2 cellular contexts compared by ENCODE assay signal in the genomic region with DNA sequence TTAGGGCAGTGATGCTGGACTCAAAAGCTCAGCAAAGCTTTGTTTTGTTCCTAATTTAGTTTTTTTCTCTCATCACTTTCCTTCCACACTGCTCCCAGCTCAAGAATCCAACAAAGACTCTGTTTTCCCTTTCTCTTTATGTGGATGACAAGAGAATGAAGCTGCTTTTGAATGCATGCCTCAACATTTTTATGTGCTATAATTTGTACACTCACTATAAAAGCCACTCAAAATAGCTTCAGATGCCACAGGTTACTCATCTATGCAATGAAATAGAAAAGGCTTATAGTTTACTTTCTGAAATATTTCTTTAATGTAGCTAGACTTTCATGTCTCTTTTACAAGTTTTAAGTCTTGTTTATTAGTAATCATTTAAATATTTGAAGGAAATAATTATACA.
TF ChIP-seq lines count a peak whose summit lies in the region.

No MANE protein-coding gene starts in this region.

TF ChIP-seq in IMR-90, 13 proteins besides CTCF, POLR2A, EP300 and RAD21:
- TF ChIP-seq RCOR1 (IDR thresholded peaks at IDR 0.05; ENCODE audit: insufficient replicate concordance, low read length): no peak
- TF ChIP-seq FOS (IDR thresholded peaks at IDR 0.05; ENCODE audit: low read depth, low read length): no peak
- no peak for TF ChIP-seq SMC3 (IDR thresholded peaks at IDR 0.05; ENCODE audit: low read depth, low read length)
- no peak for TF ChIP-seq MAFK (IDR thresholded peaks at IDR 0.05; ENCODE audit: low read depth, low read length)
- no peak for TF ChIP-seq RFX5 (IDR thresholded peaks at IDR 0.05; ENCODE audit: low read depth, low read length)
- no peak for TF ChIP-seq CHD1 (IDR thresholded peaks at IDR 0.05; ENCODE audit: low read depth, low read length)

TF ChIP-seq in H1, 55 proteins besides CTCF, POLR2A, EP300 and RAD21:
- no peak for TF ChIP-seq POLR2AphosphoS5 (IDR thresholded peaks at IDR 0.05; ENCODE audit: low read depth, low read length)
- TF ChIP-seq, protein P1, sequence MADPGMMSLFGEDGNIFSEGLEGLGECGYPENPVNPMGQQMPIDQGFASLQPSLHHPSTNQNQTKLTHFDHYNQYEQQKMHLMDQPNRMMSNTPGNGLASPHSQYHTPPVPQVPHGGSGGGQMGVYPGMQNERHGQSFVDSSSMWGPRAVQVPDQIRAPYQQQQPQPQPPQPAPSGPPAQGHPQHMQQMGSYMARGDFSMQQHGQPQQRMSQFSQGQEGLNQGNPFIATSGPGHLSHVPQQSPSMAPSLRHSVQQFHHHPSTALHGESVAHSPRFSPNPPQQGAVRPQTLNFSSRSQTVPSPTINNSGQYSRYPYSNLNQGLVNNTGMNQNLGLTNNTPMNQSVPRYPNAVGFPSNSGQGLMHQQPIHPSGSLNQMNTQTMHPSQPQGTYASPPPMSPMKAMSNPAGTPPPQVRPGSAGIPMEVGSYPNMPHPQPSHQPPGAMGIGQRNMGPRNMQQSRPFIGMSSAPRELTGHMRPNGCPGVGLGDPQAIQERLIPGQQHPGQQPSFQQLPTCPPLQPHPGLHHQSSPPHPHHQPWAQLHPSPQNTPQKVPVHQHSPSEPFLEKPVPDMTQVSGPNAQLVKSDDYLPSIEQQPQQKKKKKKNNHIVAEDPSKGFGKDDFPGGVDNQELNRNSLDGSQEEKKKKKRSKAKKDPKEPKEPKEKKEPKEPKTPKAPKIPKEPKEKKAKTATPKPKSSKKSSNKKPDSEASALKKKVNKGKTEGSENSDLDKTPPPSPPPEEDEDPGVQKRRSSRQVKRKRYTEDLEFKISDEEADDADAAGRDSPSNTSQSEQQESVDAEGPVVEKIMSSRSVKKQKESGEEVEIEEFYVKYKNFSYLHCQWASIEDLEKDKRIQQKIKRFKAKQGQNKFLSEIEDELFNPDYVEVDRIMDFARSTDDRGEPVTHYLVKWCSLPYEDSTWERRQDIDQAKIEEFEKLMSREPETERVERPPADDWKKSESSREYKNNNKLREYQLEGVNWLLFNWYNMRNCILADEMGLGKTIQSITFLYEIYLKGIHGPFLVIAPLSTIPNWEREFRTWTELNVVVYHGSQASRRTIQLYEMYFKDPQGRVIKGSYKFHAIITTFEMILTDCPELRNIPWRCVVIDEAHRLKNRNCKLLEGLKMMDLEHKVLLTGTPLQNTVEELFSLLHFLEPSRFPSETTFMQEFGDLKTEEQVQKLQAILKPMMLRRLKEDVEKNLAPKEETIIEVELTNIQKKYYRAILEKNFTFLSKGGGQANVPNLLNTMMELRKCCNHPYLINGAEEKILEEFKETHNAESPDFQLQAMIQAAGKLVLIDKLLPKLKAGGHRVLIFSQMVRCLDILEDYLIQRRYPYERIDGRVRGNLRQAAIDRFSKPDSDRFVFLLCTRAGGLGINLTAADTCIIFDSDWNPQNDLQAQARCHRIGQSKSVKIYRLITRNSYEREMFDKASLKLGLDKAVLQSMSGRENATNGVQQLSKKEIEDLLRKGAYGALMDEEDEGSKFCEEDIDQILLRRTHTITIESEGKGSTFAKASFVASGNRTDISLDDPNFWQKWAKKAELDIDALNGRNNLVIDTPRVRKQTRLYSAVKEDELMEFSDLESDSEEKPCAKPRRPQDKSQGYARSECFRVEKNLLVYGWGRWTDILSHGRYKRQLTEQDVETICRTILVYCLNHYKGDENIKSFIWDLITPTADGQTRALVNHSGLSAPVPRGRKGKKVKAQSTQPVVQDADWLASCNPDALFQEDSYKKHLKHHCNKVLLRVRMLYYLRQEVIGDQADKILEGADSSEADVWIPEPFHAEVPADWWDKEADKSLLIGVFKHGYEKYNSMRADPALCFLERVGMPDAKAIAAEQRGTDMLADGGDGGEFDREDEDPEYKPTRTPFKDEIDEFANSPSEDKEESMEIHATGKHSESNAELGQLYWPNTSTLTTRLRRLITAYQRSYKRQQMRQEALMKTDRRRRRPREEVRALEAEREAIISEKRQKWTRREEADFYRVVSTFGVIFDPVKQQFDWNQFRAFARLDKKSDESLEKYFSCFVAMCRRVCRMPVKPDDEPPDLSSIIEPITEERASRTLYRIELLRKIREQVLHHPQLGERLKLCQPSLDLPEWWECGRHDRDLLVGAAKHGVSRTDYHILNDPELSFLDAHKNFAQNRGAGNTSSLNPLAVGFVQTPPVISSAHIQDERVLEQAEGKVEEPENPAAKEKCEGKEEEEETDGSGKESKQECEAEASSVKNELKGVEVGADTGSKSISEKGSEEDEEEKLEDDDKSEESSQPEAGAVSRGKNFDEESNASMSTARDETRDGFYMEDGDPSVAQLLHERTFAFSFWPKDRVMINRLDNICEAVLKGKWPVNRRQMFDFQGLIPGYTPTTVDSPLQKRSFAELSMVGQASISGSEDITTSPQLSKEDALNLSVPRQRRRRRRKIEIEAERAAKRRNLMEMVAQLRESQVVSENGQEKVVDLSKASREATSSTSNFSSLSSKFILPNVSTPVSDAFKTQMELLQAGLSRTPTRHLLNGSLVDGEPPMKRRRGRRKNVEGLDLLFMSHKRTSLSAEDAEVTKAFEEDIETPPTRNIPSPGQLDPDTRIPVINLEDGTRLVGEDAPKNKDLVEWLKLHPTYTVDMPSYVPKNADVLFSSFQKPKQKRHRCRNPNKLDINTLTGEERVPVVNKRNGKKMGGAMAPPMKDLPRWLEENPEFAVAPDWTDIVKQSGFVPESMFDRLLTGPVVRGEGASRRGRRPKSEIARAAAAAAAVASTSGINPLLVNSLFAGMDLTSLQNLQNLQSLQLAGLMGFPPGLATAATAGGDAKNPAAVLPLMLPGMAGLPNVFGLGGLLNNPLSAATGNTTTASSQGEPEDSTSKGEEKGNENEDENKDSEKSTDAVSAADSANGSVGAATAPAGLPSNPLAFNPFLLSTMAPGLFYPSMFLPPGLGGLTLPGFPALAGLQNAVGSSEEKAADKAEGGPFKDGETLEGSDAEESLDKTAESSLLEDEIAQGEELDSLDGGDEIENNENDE (IDR thresholded peaks at IDR 0.05; ENCODE audit: insufficient replicate concordance, low read length): no peak
- no peak for TF ChIP-seq ZNF274 (IDR thresholded peaks at IDR 0.05; ENCODE audit: borderline replicate concordance, extremely low read depth, low read length)
- TF ChIP-seq MAFK (IDR thresholded peaks at IDR 0.05; ENCODE audit: low read depth, low read length): no peak
